9 cellular contexts compared by ENCODE assay signal in the genomic region with DNA sequence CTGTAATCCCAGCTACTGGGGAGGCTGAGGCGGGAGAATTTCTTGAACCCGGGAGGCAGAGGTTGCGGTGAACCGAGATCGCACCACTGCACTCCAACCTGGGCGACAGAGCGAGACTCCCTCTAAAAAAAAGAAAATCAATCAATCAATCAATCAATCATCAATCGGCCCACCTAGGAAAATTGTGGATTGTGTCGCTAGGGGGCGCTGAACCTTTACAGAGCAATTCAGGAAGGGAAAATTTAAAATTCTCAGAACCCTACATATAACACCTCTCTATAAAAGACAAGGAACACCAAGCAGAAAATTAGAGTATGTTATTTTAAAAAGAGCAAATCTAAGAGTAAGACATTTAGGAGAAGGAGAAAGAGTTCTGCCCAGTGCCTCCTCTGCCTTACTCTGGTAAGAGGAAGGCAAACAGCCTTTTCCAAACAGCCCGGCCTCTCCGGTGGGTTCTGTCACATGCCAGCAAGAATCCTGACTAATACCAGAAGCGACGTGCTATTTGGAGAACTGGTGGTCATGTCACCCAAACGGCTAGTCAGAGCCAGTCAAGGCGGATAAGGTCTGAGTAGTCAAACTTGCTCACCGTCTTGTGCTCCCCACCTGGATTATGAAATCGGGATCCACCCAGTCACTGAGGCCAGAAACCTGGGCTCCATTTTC. TPM values are rescaled to one million over a fixed set of nuclear protein-coding genes. Genes with fewer than 3 reads are reported as not detected.
DNase-seq lines count a peak whose midpoint lies in the region; ATAC-seq and TF ChIP-seq lines count a peak whose summit lies in the region.
"Had no signal": no experiment of that assay in that cellular context is flagged by ENCODE, and none has a peak within 500 bp of the region (broad histone marks: within the 10 kb centered on the region; RNA-seq: fewer than 3 reads in every experiment).

No MANE protein-coding gene starts in this region.

- peak; percentile 84 for TF ChIP-seq CTCF in HFFc6 (IDR thresholded peaks at IDR 0.05)
- TF ChIP-seq CTCF in WTC11 (IDR thresholded peaks at IDR 0.05): peak; percentile 77
- TF ChIP-seq CTCF in cardiac fibroblast (IDR thresholded peaks at IDR 0.05; ENCODE audit: low read depth, low read length): peak; percentile 58

- ATAC-seq in WTC11 (peak; percentile 27; the same call in 1 of the 2 replicates), left lobe of liver (no peak)
- ATAC-seq: left colon had no signal

- H3K4me3 Mint-ChIP-seq in HFFc6: no peak overlapping the region
- H3K4me3 Mint-ChIP-seq in WTC11: no peak overlapping the region
- H3K4me3 Mint-ChIP-seq in stimulated activated naive CD8-positive, alpha-beta T cell treated with anti-CD3 and anti-CD28 coated beads, Interleukin-15, Interleukin-2, amounts not matched to agents 100 ng/mL and 50 ng/mL, for 24 hours: no peak overlapping the region

- peak; percentile 36 to 53 for DNase-seq in AML-193 (lab: John Stamatoyannopoulos, UW)
- DNase-seq in HFFc6: no peak
- DNase-seq in WTC11 (ENCODE audit: low spot score): peak; percentile 68
- peak; percentile 21 to 68 for DNase-seq in cardiac fibroblast (ENCODE audit: low read depth in 2 of 2)
- DNase-seq in mucosa of gallbladder (ENCODE audit: low spot score): peak; percentile 20
- DNase-seq in A172 (ENCODE audit: low spot score): no peak
- no peak for DNase-seq in left lobe of liver (ENCODE audit: low spot score)

- CTCF ChIA-PET in WTC11 (lab: Charles Lee): interaction anchor here (0.7 to 4.6 kb wide), 4 partner anchors 9 to 67 kb away, joined by 3 to 27 read pairs (median 7); no protein-coding TSS in a partner anchor

- H3K27ac Mint-ChIP-seq in HFFc6 (no peak overlapping the region), WTC11 (no peak overlapping the region)
- peak overlapping the region; percentile 17 for H3K27ac Mint-ChIP-seq in stimulated activated naive CD8-positive, alpha-beta T cell treated with anti-CD3 and anti-CD28 coated beads, Interleukin-15, Interleukin-2, amounts not matched to agents 100 ng/mL and 50 ng/mL, for 24 hours

- POLR2A ChIA-PET in WTC11 (lab: Charles Lee): no interaction called here

- H3K36me3 Mint-ChIP-seq in HFFc6 (ENCODE audit: low read depth) (no peaks in the 10 kb centered on the region), WTC11 (peaks cover 3% of the 10 kb centered on the region; the same call in 1 of the 2 replicates)
- no peaks in the 10 kb centered on the region for H3K36me3 Mint-ChIP-seq in stimulated activated naive CD8-positive, alpha-beta T cell treated with anti-CD3 and anti-CD28 coated beads, Interleukin-15, Interleukin-2, amounts not matched to agents 100 ng/mL and 50 ng/mL, for 24 hours (ENCODE audit: low read depth)

- no peaks in the 10 kb centered on the region for H3K4me1 Mint-ChIP-seq in HFFc6 (ENCODE audit: low read depth)
- H3K4me1 Mint-ChIP-seq in WTC11: peaks cover 13% of the 10 kb centered on the region
- H3K4me1 Mint-ChIP-seq in stimulated activated naive CD8-positive, alpha-beta T cell treated with anti-CD3 and anti-CD28 coated beads, Interleukin-15, Interleukin-2, amounts not matched to agents 100 ng/mL and 50 ng/mL, for 24 hours (ENCODE audit: low read depth): no peaks in the 10 kb centered on the region

- H3K27me3 Mint-ChIP-seq in HFFc6 (ENCODE audit: insufficient read depth) (peaks cover 6% of the 10 kb centered on the region), WTC11 (ENCODE audit: low read depth) (peaks cover 5% of the 10 kb centered on the region)
- peaks cover 4% of the 10 kb centered on the region for H3K27me3 Mint-ChIP-seq in stimulated activated naive CD8-positive, alpha-beta T cell treated with anti-CD3 and anti-CD28 coated beads, Interleukin-15, Interleukin-2, amounts not matched to agents 100 ng/mL and 50 ng/mL, for 24 hours

- H3K9me3 Mint-ChIP-seq in HFFc6 (no peaks in the 10 kb centered on the region), WTC11 (peaks cover 13% of the 10 kb centered on the region)
- H3K9me3 Mint-ChIP-seq in stimulated activated naive CD8-positive, alpha-beta T cell treated with anti-CD3 and anti-CD28 coated beads, Interleukin-15, Interleukin-2, amounts not matched to agents 100 ng/mL and 50 ng/mL, for 24 hours: no peaks in the 10 kb centered on the region

- no peak overlapping the region for H3K4me3 ChIP-seq in cardiac fibroblast (replicated peaks in 1 of 2; ENCODE audit: low read depth in 2 of 2, low read length in 2 of 2)

TF ChIP-seq in WTC11, 78 proteins besides CTCF, POLR2A, EP300 and RAD21:
- TF ChIP-seq, protein P1, sequence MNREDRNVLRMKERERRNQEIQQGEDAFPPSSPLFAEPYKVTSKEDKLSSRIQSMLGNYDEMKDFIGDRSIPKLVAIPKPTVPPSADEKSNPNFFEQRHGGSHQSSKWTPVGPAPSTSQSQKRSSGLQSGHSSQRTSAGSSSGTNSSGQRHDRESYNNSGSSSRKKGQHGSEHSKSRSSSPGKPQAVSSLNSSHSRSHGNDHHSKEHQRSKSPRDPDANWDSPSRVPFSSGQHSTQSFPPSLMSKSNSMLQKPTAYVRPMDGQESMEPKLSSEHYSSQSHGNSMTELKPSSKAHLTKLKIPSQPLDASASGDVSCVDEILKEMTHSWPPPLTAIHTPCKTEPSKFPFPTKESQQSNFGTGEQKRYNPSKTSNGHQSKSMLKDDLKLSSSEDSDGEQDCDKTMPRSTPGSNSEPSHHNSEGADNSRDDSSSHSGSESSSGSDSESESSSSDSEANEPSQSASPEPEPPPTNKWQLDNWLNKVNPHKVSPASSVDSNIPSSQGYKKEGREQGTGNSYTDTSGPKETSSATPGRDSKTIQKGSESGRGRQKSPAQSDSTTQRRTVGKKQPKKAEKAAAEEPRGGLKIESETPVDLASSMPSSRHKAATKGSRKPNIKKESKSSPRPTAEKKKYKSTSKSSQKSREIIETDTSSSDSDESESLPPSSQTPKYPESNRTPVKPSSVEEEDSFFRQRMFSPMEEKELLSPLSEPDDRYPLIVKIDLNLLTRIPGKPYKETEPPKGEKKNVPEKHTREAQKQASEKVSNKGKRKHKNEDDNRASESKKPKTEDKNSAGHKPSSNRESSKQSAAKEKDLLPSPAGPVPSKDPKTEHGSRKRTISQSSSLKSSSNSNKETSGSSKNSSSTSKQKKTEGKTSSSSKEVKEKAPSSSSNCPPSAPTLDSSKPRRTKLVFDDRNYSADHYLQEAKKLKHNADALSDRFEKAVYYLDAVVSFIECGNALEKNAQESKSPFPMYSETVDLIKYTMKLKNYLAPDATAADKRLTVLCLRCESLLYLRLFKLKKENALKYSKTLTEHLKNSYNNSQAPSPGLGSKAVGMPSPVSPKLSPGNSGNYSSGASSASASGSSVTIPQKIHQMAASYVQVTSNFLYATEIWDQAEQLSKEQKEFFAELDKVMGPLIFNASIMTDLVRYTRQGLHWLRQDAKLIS (CRISPR knock-in tag; IDR thresholded peaks at IDR 0.05; ENCODE audit: borderline replicate concordance): no peak
- no peak for TF ChIP-seq ZNF671 (CRISPR knock-in tag; IDR thresholded peaks at IDR 0.05)
- TF ChIP-seq, protein P2, sequence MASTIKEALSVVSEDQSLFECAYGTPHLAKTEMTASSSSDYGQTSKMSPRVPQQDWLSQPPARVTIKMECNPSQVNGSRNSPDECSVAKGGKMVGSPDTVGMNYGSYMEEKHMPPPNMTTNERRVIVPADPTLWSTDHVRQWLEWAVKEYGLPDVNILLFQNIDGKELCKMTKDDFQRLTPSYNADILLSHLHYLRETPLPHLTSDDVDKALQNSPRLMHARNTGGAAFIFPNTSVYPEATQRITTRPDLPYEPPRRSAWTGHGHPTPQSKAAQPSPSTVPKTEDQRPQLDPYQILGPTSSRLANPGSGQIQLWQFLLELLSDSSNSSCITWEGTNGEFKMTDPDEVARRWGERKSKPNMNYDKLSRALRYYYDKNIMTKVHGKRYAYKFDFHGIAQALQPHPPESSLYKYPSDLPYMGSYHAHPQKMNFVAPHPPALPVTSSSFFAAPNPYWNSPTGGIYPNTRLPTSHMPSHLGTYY (CRISPR knock-in tag; IDR thresholded peaks at IDR 0.05): no peak
- TF ChIP-seq, protein P3, sequence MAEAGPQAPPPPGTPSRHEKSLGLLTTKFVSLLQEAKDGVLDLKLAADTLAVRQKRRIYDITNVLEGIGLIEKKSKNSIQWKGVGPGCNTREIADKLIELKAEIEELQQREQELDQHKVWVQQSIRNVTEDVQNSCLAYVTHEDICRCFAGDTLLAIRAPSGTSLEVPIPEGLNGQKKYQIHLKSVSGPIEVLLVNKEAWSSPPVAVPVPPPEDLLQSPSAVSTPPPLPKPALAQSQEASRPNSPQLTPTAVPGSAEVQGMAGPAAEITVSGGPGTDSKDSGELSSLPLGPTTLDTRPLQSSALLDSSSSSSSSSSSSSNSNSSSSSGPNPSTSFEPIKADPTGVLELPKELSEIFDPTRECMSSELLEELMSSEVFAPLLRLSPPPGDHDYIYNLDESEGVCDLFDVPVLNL (CRISPR knock-in tag; IDR thresholded peaks at IDR 0.05; ENCODE audit: borderline replicate concordance, low read depth): no peak
- TF ChIP-seq, protein P4, sequence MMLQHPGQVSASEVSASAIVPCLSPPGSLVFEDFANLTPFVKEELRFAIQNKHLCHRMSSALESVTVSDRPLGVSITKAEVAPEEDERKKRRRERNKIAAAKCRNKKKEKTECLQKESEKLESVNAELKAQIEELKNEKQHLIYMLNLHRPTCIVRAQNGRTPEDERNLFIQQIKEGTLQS (CRISPR knock-in tag; conservative IDR thresholded peaks at IDR 0.05): no peak
- TF ChIP-seq NFE2L1 (CRISPR knock-in tag; IDR thresholded peaks at IDR 0.05): no peak
- no peak for TF ChIP-seq RELA (CRISPR knock-in tag; IDR thresholded peaks at IDR 0.05; ENCODE audit: borderline replicate concordance)
TF ChIP-seq in WTC11: peak in this region for 0.

RNA-seq across cellular contexts. Expression of a gene that starts 22.3 kb away (rescaled TPM):
- not detected for total RNA-seq in HFFc6 (2021; fragmentation: NEBNext Ultra II Directional; extraction: Animal tissue kit (Norgen Biotek cat#: 25700))
- total RNA-seq in WTC11 (2021) (not detected in 3 replicates), mucosa of gallbladder (not detected), left lobe of liver (not detected)
- total RNA-seq in A172 (2014; rRNA removed; shearing (Covaris generic)): not detected in 2 replicates
- total RNA-seq: left colon had no signal

RNA-seq across cellular contexts. Expression of a gene that starts 30.9 kb away (rescaled TPM):
- total RNA-seq in HFFc6 (2021; fragmentation: NEBNext Ultra II Directional; extraction: Animal tissue kit (Norgen Biotek cat#: 25700)): 10 to 100 TPM in 1 of 6 experiments, 1 to 10 TPM in 5; 6.6 to 10.2 (median 9.1) TPM
- total RNA-seq in WTC11 (2021): 20.0 to 21.4 TPM (median 21.1 TPM) in 3 replicates
- total RNA-seq in mucosa of gallbladder: 8.6 TPM
- total RNA-seq in A172 (2014; rRNA removed; shearing (Covaris generic)): 12.8 and 13.9 TPM in 2 replicates
- total RNA-seq in left lobe of liver: 5.1 TPM

RNA-seq across cellular contexts. Expression of a gene that starts 31.0 kb away (rescaled TPM):
- 1 to 10 TPM; 7.0 to 9.5 (median 8.1) TPM for total RNA-seq in HFFc6 (2021; fragmentation: NEBNext Ultra II Directional; extraction: Animal tissue kit (Norgen Biotek cat#: 25700))
- 15.0 to 16.1 TPM (median 15.4 TPM) in 3 replicates for total RNA-seq in WTC11 (2021)
- total RNA-seq in mucosa of gallbladder: 7.5 TPM
- total RNA-seq in A172 (2014; rRNA removed; shearing (Covaris generic)): 22.7 and 28.7 TPM in 2 replicates
- 3.5 TPM for total RNA-seq in left lobe of liver

RNA-seq across cellular contexts. Expression of a gene that starts 33.9 kb away (rescaled TPM):
- 10 to 100 TPM; 11.6 to 16.5 (median 15.5) TPM for total RNA-seq in HFFc6 (2021; fragmentation: NEBNext Ultra II Directional; extraction: Animal tissue kit (Norgen Biotek cat#: 25700))
- total RNA-seq in WTC11 (2021) (57.0 to 66.1 TPM (median 57.7 TPM) in 3 replicates), mucosa of gallbladder (23.2 TPM), left lobe of liver (12.9 TPM)
- 25.3 and 25.9 TPM in 2 replicates for total RNA-seq in A172 (2014; rRNA removed; shearing (Covaris generic))

Comparison
In these comparisons a context has a peak if more than half of its experiments do, and no peak if none do; other contexts are left out.
1. DNase-seq: peak in AML-193 (2 of 2), WTC11 (single experiment), cardiac fibroblast (2 of 2) and mucosa of gallbladder (single experiment); none in HFFc6 (single experiment), A172 (single experiment) and left lobe of liver (single experiment).
2. Peak in every context shown above with its lines, with median percentiles within 50 percentile points of each other: CTCF ChIP-seq.